Comparison of ENCODE assay signal across 30 cellular contexts in the genomic region with DNA sequence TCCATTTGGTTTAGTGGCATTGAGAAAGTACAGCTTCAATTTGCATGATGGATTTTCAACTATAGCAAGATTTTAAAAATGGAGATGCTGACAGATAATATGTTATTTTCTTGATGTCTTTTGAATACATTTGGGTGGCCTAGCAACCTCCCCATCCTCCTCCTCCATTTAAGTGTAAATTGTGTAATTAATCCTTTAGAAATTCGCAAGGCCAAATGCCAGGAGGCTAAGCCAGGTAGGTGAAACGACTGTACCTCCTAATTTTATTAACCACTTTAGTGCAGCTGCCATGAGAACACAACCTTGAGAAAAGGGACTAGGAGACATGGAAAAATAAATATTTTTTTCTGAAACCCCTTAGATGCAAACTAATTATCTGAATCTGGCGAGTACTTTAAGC.
"Had no signal": no experiment of that assay in that cellular context is flagged by ENCODE, and none has a peak within 500 bp of the region (broad histone marks: within the 10 kb centered on the region; RNA-seq: fewer than 3 reads in every experiment).

No MANE protein-coding gene starts in this region.

- H3K9me3 ChIP-seq: left lung, lower lobe of right lung, neutrophil, ovary, right atrium auricular region, right lobe of liver, tibial nerve, uterus had no signal

- H3K4me3 ChIP-seq: left lung, lower lobe of right lung, neural progenitor cell, ovary, right atrium auricular region, right lobe of liver, smooth muscle cell, tibial nerve, uterus had no signal

- H3K36me3 Mint-ChIP-seq: immature natural killer cell; naive B cell; natural killer cell; neural progenitor cell; stimulated activated memory B cell treated with anti-CD40 and anti-IgM and Interleukin-4, amounts not matched to agents 10 μg/mL and 1 μg/mL and 100 μg/mL, for 72 hours; type B pancreatic cell had no signal

- ATAC-seq: left colon; left lung; lower lobe of right lung; natural killer cell; right lobe of liver; stimulated activated memory B cell treated with anti-CD40 and anti-IgM and Interleukin-4, amounts not matched to agents 10 μg/mL and 1 μg/mL and 100 μg/mL, for 72 hours; stimulated activated naive CD8-positive, alpha-beta T cell treated with anti-CD3 and anti-CD28 coated beads, Interleukin-15, amount 100 ng/mL, for 72 hours had no signal

- H3K27me3 Mint-ChIP-seq: naive B cell; progenitor cell of endocrine pancreas; stimulated activated memory B cell treated with anti-CD40 and anti-IgM and Interleukin-4, amounts not matched to agents 10 μg/mL and 1 μg/mL and 100 μg/mL, for 72 hours; stimulated activated naive CD8-positive, alpha-beta T cell treated with anti-CD3 and anti-CD28 coated beads, Interleukin-15, amount 100 ng/mL, for 72 hours; type B pancreatic cell had no signal

- H3K27ac ChIP-seq: left lung, lower lobe of right lung, neural progenitor cell, neutrophil, ovary, right atrium auricular region, right lobe of liver, tibial nerve, uterus had no signal

- H2AFZ ChIP-seq: neural progenitor cell had no signal

- DNase-seq: hypothalamus; immature natural killer cell; kidney; left colon; left lung; lower lobe of right lung; mammary epithelial cell; mesenchymal stem cell; naive B cell; natural killer cell; nephron progenitor cell; occipital lobe; ovary; right lobe of liver; stimulated activated CD4-positive, alpha-beta T cell treated with anti-CD3 and anti-CD28 coated beads, Interleukin-1b, Interleukin-23, amount 100 ng/mL, for 48 hours; stimulated activated CD4-positive, alpha-beta T cell treated with anti-CD3 and anti-CD28 coated beads, Interleukin-2, amount 100 ng/mL, for 48 hours; stimulated activated CD4-positive, alpha-beta T cell treated with anti-CD3 and anti-CD28 coated beads, Interleukin-4, amount 100 ng/mL, for 4 hours; stimulated activated CD8-positive, alpha-beta memory T cell treated with anti-CD3 and anti-CD28 coated beads, Interleukin-4, amount 100 ng/mL, for 48 hours; stimulated activated naive CD4-positive, alpha-beta T cell treated with Interleukin-2 at 50 U/mL for 16 hours; stimulated activated naive CD8-positive, alpha-beta T cell treated with anti-CD3 and anti-CD28 coated beads, Interleukin-15, amount 100 ng/mL, for 72 hours; substantia nigra; uterus had no signal

- H3K9me3 Mint-ChIP-seq: nephron progenitor cell; neural progenitor cell; stimulated activated memory B cell treated with anti-CD40 and anti-IgM and Interleukin-4, amounts not matched to agents 10 μg/mL and 1 μg/mL and 100 μg/mL, for 72 hours; stimulated activated naive CD8-positive, alpha-beta T cell treated with anti-CD3 and anti-CD28 coated beads, Interleukin-15, amount 100 ng/mL, for 72 hours; type B pancreatic cell had no signal

- H3K9ac ChIP-seq: neural progenitor cell had no signal

- H3K4me2 ChIP-seq: neural progenitor cell, smooth muscle cell had no signal

- H3K36me3 ChIP-seq: left lung, lower lobe of right lung, neural progenitor cell, neutrophil, ovary, right atrium auricular region, right lobe of liver, tibial nerve, uterus had no signal

- H3K4me3 Mint-ChIP-seq: immature natural killer cell; naive B cell; natural killer cell; nephron progenitor cell; neural progenitor cell; stimulated activated memory B cell treated with anti-CD40 and anti-IgM and Interleukin-4, amounts not matched to agents 10 μg/mL and 1 μg/mL and 100 μg/mL, for 72 hours; stimulated activated naive CD8-positive, alpha-beta T cell treated with anti-CD3 and anti-CD28 coated beads, Interleukin-15, amount 100 ng/mL, for 72 hours; type B pancreatic cell had no signal

- H3K4me1 Mint-ChIP-seq: immature natural killer cell; naive B cell; natural killer cell; nephron progenitor cell; stimulated activated memory B cell treated with anti-CD40 and anti-IgM and Interleukin-4, amounts not matched to agents 10 μg/mL and 1 μg/mL and 100 μg/mL, for 72 hours; stimulated activated naive CD8-positive, alpha-beta T cell treated with anti-CD3 and anti-CD28 coated beads, Interleukin-15, amount 100 ng/mL, for 72 hours had no signal

- H3K27me3 ChIP-seq: left lung, neural progenitor cell, neutrophil, ovary, right atrium auricular region, right lobe of liver, tibial nerve, uterus had no signal

- H3K4me1 ChIP-seq: left lung, lower lobe of right lung, right atrium auricular region, right lobe of liver, uterus had no signal

- H3K27ac Mint-ChIP-seq: immature natural killer cell; naive B cell; natural killer cell; nephron progenitor cell; neural progenitor cell; progenitor cell of endocrine pancreas; stimulated activated memory B cell treated with anti-CD40 and anti-IgM and Interleukin-4, amounts not matched to agents 10 μg/mL and 1 μg/mL and 100 μg/mL, for 72 hours; stimulated activated naive CD8-positive, alpha-beta T cell treated with anti-CD3 and anti-CD28 coated beads, Interleukin-15, amount 100 ng/mL, for 72 hours; type B pancreatic cell had no signal
